Comparison of ENCODE assay signal across 9 cellular contexts in the genomic region with DNA sequence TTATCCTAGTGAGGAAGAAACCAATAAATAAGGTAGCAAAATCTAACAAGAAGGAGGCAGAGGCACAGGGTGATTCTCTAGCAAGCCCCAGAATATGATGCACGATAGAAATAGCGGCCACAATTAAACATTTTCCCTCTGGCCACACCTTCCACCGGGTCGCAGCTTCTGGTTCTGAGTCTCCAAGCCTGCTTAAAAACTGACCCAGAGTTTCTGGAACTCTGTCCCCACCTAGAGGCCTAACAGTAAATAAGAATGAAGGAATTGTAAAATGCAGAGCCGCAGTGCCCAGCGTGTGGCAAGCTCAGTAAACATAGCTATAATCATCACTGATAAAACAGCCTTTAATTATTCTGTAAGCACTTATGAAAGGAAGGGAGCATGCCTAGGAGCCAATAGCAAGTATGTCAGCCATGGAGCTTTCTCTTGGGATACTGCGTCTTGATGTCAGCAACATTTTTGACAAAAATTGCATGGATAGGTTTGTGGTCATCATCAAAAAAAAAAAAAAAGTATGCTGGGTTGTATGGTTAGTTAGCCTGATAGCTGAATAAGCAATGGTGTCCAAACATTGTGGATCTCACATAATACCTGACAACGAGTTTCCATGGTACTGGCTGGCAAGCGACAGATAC.
DNase-seq lines count a peak whose midpoint lies in the region; ATAC-seq, FAIRE-seq and TF ChIP-seq lines count a peak whose summit lies in the region.
"Had no signal": no experiment of that assay in that cellular context is flagged by ENCODE, and none has a peak within 500 bp of the region (broad histone marks: within the 10 kb centered on the region; RNA-seq: fewer than 3 reads in every experiment).

No MANE protein-coding gene starts in this region.

- no peaks in the 10 kb centered on the region for H3K27me3 ChIP-seq in ascending aorta
- H3K27me3 ChIP-seq in keratinocyte (ENCODE audit: control insufficient read depth, extremely low read depth, insufficient read depth, low read length): no peaks in the 10 kb centered on the region

- H3K27ac ChIP-seq in ascending aorta (no peak overlapping the region), keratinocyte (ENCODE audit: control insufficient read depth, insufficient read depth, low read length) (no peak overlapping the region)

- H3K36me3 ChIP-seq in ascending aorta (no peaks in the 10 kb centered on the region), keratinocyte (ENCODE audit: control insufficient read depth in 2 of 2, extremely low read depth in 1 of 2, insufficient read depth in 2 of 2, low read length in 2 of 2) (no peaks in the 10 kb centered on the region)

- H3K4me3 Mint-ChIP-seq in stimulated activated effector memory CD8-positive, alpha-beta T cell treated with anti-CD3 and anti-CD28 coated beads, Interleukin-12 subunit alpha, Interleukin-12 subunit beta, amount 100 ng/mL, for 72 hours: no peak overlapping the region
- H3K4me3 Mint-ChIP-seq: stimulated activated naive CD8-positive, alpha-beta T cell treated with anti-CD3 and anti-CD28 coated beads, Interleukin-15, Interleukin-2, amounts not matched to agents 100 ng/mL and 50 ng/mL, for 24 hours had no signal

- no peaks in the 10 kb centered on the region for H3K4me1 ChIP-seq in ascending aorta
- peaks cover 3% of the 10 kb centered on the region for H3K4me1 ChIP-seq in keratinocyte (ENCODE audit: control insufficient read depth, extremely low read depth, insufficient read depth, low read length)

- no peak overlapping the region for H3K4me3 ChIP-seq in ascending aorta
- no peak overlapping the region for H3K4me3 ChIP-seq in keratinocyte (ENCODE audit: control insufficient read depth in 2 of 3, extremely low read depth in 1 of 3, insufficient read depth in 2 of 3, low read depth in 1 of 3, low read length in 3 of 3)

- H2AFZ ChIP-seq in keratinocyte (ENCODE audit: control insufficient read depth, low read length): no peak overlapping the region

- dilution Hi-C loops in keratinocyte (cut with MboI; ENCODE audit: extremely low pct_ligation_motif_present, low sequenced_read_pairs): no loop called here

- no peaks in the 10 kb centered on the region for H4K20me1 ChIP-seq in keratinocyte (ENCODE audit: control insufficient read depth, extremely low read depth, insufficient read depth, low read length)

- no peaks in the 10 kb centered on the region for H3K4me1 Mint-ChIP-seq in stimulated activated effector memory CD8-positive, alpha-beta T cell treated with anti-CD3 and anti-CD28 coated beads, Interleukin-12 subunit alpha, Interleukin-12 subunit beta, amount 100 ng/mL, for 72 hours

- intact Hi-C loops in ascending aorta (cut with DNase I): no loop called here

- peak; percentile 69 for DNase-seq in Ammon's horn (ENCODE audit: low spot score)
- peak; percentile 19 for DNase-seq in NCI-H2107 treated with DMSO at 0.1 percent for 48 hours (lab: John Stamatoyannopoulos, UW; ENCODE audit: unreplicated experiment)
- DNase-seq in ascending aorta (ENCODE audit: low spot score in 2 of 2): no peak
- no peak for DNase-seq in keratinocyte (ENCODE audit: low read depth, low spot score)
- DNase-seq in stimulated activated CD4-positive, alpha-beta T cell treated with anti-CD3 and anti-CD28 coated beads, Interleukin-1b, Interleukin-23, amount 100 ng/mL, for 48 hours: no peak
- no peak for DNase-seq in stimulated activated effector memory CD8-positive, alpha-beta T cell treated with anti-CD3 and anti-CD28 coated beads, Interleukin-12 subunit alpha, Interleukin-12 subunit beta, amount 100 ng/mL, for 72 hours (ENCODE audit: low spot score in 2 of 2)

- H3K9ac ChIP-seq in keratinocyte (ENCODE audit: control insufficient read depth, extremely low read depth, insufficient read depth, low read length): no peak overlapping the region

- H3K79me2 ChIP-seq in keratinocyte (ENCODE audit: control insufficient read depth, insufficient read depth, low read length): no peaks in the 10 kb centered on the region

- H3K36me3 Mint-ChIP-seq in stimulated activated effector memory CD8-positive, alpha-beta T cell treated with anti-CD3 and anti-CD28 coated beads, Interleukin-12 subunit alpha, Interleukin-12 subunit beta, amount 100 ng/mL, for 72 hours: no peaks in the 10 kb centered on the region

- ATAC-seq in GM21367 (IDR thresholded peaks at IDR 0.05; ENCODE audit: unreplicated experiment): peak; percentile 49
- ATAC-seq in HG02981 (IDR thresholded peaks at IDR 0.05; ENCODE audit: unreplicated experiment): no peak
- ATAC-seq in stimulated activated effector memory CD8-positive, alpha-beta T cell treated with anti-CD3 and anti-CD28 coated beads, Interleukin-12 subunit alpha, Interleukin-12 subunit beta, amount 100 ng/mL, for 72 hours: no peak

- no peaks in the 10 kb centered on the region for H3K9me3 Mint-ChIP-seq in stimulated activated effector memory CD8-positive, alpha-beta T cell treated with anti-CD3 and anti-CD28 coated beads, Interleukin-12 subunit alpha, Interleukin-12 subunit beta, amount 100 ng/mL, for 72 hours
- H3K9me3 Mint-ChIP-seq: stimulated activated naive CD8-positive, alpha-beta T cell treated with anti-CD3 and anti-CD28 coated beads, Interleukin-15, Interleukin-2, amounts not matched to agents 100 ng/mL and 50 ng/mL, for 24 hours had no signal

- H3K4me2 ChIP-seq in keratinocyte (ENCODE audit: control insufficient read depth, extremely low read depth, insufficient read depth, low read depth, low read length): no peak overlapping the region

- no peaks in the 10 kb centered on the region for H3K9me3 ChIP-seq in ascending aorta
- no peaks in the 10 kb centered on the region for H3K9me3 ChIP-seq in keratinocyte (ENCODE audit: control insufficient read depth, low read depth, low read length)

- no peak overlapping the region for H3K27ac Mint-ChIP-seq in stimulated activated effector memory CD8-positive, alpha-beta T cell treated with anti-CD3 and anti-CD28 coated beads, Interleukin-12 subunit alpha, Interleukin-12 subunit beta, amount 100 ng/mL, for 72 hours
- H3K27ac Mint-ChIP-seq: stimulated activated naive CD8-positive, alpha-beta T cell treated with anti-CD3 and anti-CD28 coated beads, Interleukin-15, Interleukin-2, amounts not matched to agents 100 ng/mL and 50 ng/mL, for 24 hours had no signal

- TF ChIP-seq CTCF in ascending aorta (IDR thresholded peaks at IDR 0.05): peak in 2 of 3 experiments; percentile 9 to 25
- peak; percentile 49 to 65 (median 53) for TF ChIP-seq CTCF in keratinocyte (optimal IDR thresholded peaks at IDR 0.05 in 1 of 3, IDR thresholded peaks at IDR 0.05 in 1 of 3, conservative IDR thresholded peaks at IDR 0.05 in 1 of 3; ENCODE audit: extremely low read depth in 1 of 3, insufficient read depth in 2 of 3, low read length in 3 of 3)

- no peak for FAIRE-seq in keratinocyte (lab: Jason Lieb, UNC)

- H3K9me1 ChIP-seq in keratinocyte (ENCODE audit: control insufficient read depth, extremely low read depth, insufficient read depth, low read length): no peaks in the 10 kb centered on the region

Comparison
In these comparisons a context has a peak if more than half of its experiments do, and no peak if none do; other contexts are left out.
1. DNase-seq: peak in Ammon's horn (single experiment) and NCI-H2107 treated with DMSO at 0.1 percent for 48 hours (single experiment); none in ascending aorta (0 of 2), keratinocyte (single experiment), stimulated activated CD4-positive, alpha-beta T cell treated with anti-CD3 and anti-CD28 coated beads, Interleukin-1b, Interleukin-23, amount 100 ng/mL, for 48 hours (single experiment) and stimulated activated effector memory CD8-positive, alpha-beta T cell treated with anti-CD3 and anti-CD28 coated beads, Interleukin-12 subunit alpha, Interleukin-12 subunit beta, amount 100 ng/mL, for 72 hours (0 of 2).